ENCODE assay signal across 8 cellular contexts in the genomic region with DNA sequence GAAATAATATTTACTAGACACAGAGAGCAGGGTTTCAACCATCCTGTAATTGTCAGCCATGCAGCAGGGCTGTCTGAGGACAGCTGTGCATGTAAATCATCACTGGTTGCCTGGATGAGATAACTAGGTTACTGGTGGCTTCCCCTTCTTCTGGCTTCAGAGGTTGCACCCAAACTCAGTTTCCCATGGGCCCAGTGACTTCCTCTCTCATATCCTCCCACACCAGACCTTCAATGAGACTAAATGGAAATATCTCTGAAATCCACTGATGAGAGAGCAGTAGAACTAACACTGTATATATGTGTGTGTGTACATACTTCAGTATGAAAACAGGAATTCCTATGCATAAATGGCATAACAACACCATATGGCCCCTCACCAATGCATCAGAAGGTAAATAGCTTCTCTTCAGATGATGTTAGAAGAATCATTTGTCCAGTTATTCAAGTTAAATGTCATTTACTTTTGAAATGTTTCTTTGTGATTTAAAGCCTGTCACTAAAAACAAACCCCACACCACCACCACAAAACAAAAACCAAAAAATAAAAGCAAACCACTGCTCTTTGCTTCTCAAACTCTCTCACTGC. TPM values are rescaled to one million over a fixed set of nuclear protein-coding genes. Genes with fewer than 3 reads are reported as not detected.
A peak's percentile ranks its signal among the peaks of the same experiment; 100 is the strongest.
DNase-seq lines count a peak whose midpoint lies in the region; ATAC-seq and FAIRE-seq lines count a peak whose summit lies in the region.

No MANE protein-coding gene starts in this region.

- H3K36me3 Mint-ChIP-seq in immature natural killer cell = no peaks in the 10 kb centered on the region

- ATAC-seq in GM18520 (IDR thresholded peaks at IDR 0.05; ENCODE audit: unreplicated experiment) (peak; percentile 70), GM21515 (IDR thresholded peaks at IDR 0.05; ENCODE audit: unreplicated experiment) (peak; percentile 81), HG03469 (IDR thresholded peaks at IDR 0.05; ENCODE audit: unreplicated experiment) (peak; percentile 52)

- peaks cover 25 to 29% of the 10 kb centered on the region in 2 donors for H3K4me1 Mint-ChIP-seq in immature natural killer cell

- peak overlapping the region in 4 of 6 donors; percentile 47 to 73 (median 70) for H3K27ac Mint-ChIP-seq in immature natural killer cell

- no peak for FAIRE-seq in urothelium cell line (lab: Jason Lieb, UNC)

- H3K4me3 Mint-ChIP-seq in immature natural killer cell = peak overlapping the region; percentile 15 to 69 (median 57)

- DNase-seq in immature natural killer cell = no peak
- no peak for DNase-seq in DMS79 (lab: John Stamatoyannopoulos, UW)
- DNase-seq in NK-92 (lab: John Stamatoyannopoulos, UW; ENCODE audit: unreplicated experiment) = no peak
- no peak for DNase-seq in urothelium cell line (ENCODE audit: low spot score)
- DNase-seq in HuH-7.5 (ENCODE audit: low spot score) = no peak

- H3K27me3 Mint-ChIP-seq in immature natural killer cell (ENCODE audit: low read depth in 3 of 3) = no peaks in the 10 kb centered on the region

- no peaks in the 10 kb centered on the region for H3K9me3 Mint-ChIP-seq in immature natural killer cell

RNA-seq across cellular contexts. Expression of a gene that starts 51.0 kb away (rescaled TPM):
- not detected for polyA plus RNA-seq in immature natural killer cell
